Comparison of ENCODE assay signal across 19 cellular contexts in the genomic region with DNA sequence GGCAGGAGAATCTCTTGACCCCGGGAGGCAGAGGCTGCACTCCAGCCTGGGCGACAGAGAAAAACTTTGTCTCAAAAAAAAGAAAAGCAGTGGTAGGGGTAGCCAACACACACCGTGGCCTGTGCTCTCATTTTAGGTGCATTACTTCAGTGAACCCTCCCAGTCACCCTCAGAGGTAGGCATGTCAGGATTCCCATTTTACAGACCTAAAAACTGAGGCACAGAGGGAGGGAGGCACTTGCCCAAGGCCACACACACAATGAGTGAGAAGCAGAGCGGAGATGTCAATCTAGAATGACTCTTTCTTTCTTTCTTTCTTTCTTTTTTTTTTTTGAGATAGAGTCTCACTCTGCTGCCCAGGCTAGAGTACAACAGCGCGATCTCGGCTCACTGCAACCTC.
"Had no signal": no experiment of that assay in that cellular context is flagged by ENCODE, and none has a peak within 500 bp of the region (broad histone marks: within the 10 kb centered on the region; RNA-seq: fewer than 3 reads in every experiment).

No MANE protein-coding gene starts in this region.

- FAIRE-seq: bronchial epithelial cell had no signal

- H3K27ac Mint-ChIP-seq: immature natural killer cell, progenitor cell of endocrine pancreas, type B pancreatic cell had no signal

- H3K9me3 ChIP-seq: ascending aorta, esophagus squamous epithelium, SJCRH30, suprapubic skin had no signal

- H3K4me3 ChIP-seq: ascending aorta, esophagus squamous epithelium, lung, SJCRH30, suprapubic skin had no signal

- H3K4me1 ChIP-seq: SJCRH30 had no signal

- H3K4me3 Mint-ChIP-seq: immature natural killer cell had no signal

- DNase-seq: activated CD4-positive, alpha-beta T cell treated with anti-CD3 and anti-CD28 coated beads, Interleukin-2, amount 50 U/mL, for 4 hours; esophagus squamous epithelium; foreskin fibroblast; immature natural killer cell; left cardiac atrium; naive B cell; SJCRH30; spleen; stimulated activated CD4-positive, alpha-beta T cell treated with anti-CD3 and anti-CD28 coated beads, Interleukin-1b, Interleukin-23, amount 100 ng/mL, for 48 hours; stimulated activated naive CD4-positive, alpha-beta T cell; SW 1271 had no signal

- ATAC-seq: left cardiac atrium, sciatic nerve had no signal

- H3K36me3 ChIP-seq: ascending aorta, esophagus squamous epithelium, SJCRH30, suprapubic skin had no signal

- H3K9me3 Mint-ChIP-seq: activated naive CD4-positive, alpha-beta T cell treated with anti-CD3 and anti-CD28 coated beads, Interleukin-2, amount 50 U/mL, for 24 hours; immature natural killer cell; type B pancreatic cell had no signal

- H3K27me3 Mint-ChIP-seq: activated naive CD4-positive, alpha-beta T cell treated with anti-CD3 and anti-CD28 coated beads, Interleukin-2, amount 50 U/mL, for 24 hours; naive B cell had no signal

- H3K27ac ChIP-seq: ascending aorta, esophagus squamous epithelium, SJCRH30, suprapubic skin had no signal
